Comparison of ENCODE assay signal across 2 cellular contexts in genomic region chr17:50013079-50013478, GRCh38.
TF ChIP-seq lines count a peak whose summit lies in the region.

No MANE protein-coding gene starts in this region.

TF ChIP-seq in HEK293, 187 proteins besides CTCF, POLR2A, EP300 and RAD21:
- TF ChIP-seq ZEB2 (tag by site-specific recombination; IDR thresholded peaks at IDR 0.05) = no peak
- no peak for TF ChIP-seq ZNF398 (tag by site-specific recombination; IDR thresholded peaks at IDR 0.05)
- peak; percentile 65 for TF ChIP-seq SETDB1 (IDR thresholded peaks at IDR 0.05; ENCODE audit: insufficient read length, low read length)

TF ChIP-seq in K562, 482 proteins besides CTCF, POLR2A, EP300 and RAD21:
- no peak for TF ChIP-seq BACH1 (tag; IDR thresholded peaks at IDR 0.05)
- peak; percentile 97 for TF ChIP-seq ZNF224 (CRISPR knock-in tag; IDR thresholded peaks at IDR 0.05)
